In the genomic region with DNA sequence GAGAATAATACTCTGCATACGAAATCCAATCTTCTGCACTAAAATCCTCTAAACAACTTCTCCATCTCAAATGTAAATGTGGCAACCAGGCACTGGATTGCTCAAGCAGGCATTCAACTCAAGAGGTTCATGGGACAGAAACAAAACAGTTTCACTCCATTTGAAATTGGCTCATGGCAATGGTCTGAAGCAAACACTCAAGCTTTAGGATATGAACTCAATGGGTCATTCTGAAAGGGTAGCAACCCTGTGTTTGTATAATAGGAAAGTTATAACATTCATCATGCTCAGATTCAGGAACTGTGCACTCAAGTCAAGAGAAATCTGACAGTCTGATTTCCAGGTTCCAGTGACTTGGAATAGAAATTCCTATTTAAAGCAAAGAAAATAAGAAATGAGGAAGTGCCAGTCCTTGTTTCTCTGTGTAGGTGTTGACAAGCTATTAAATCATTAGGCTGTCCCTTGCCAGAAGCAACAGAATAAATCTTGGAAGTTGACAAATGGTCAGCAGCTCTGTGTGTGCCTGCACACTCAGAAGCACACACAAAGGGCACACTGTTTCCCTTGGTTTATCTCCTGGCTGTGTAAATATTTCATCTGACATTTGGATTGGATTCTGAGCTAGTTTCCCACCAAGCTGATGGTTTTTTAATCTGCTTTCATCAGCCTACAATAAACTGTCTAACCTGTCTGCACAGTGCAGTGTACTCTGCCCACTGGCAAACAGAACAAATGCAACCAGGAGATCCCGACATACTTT, we compare ENCODE assay signal across 14 cellular contexts.
A peak's percentile ranks its signal among the peaks of the same experiment; 100 is the strongest.
DNase-seq lines count a peak whose midpoint lies in the region; ATAC-seq and TF ChIP-seq lines count a peak whose summit lies in the region.
"Had no signal": no experiment of that assay in that cellular context is flagged by ENCODE, and none has a peak within 500 bp of the region (broad histone marks: within the 10 kb centered on the region; RNA-seq: fewer than 3 reads in every experiment).

No MANE protein-coding gene starts in this region.

- H3K4me2 ChIP-seq in Loucy (ENCODE audit: low read depth, low read length, poor library complexity, severe bottlenecking), result peak overlapping the region; percentile 36

- TF ChIP-seq CTCF in C4-2B (conservative IDR thresholded peaks at IDR 0.05) (no peak), Loucy (conservative IDR thresholded peaks at IDR 0.05; ENCODE audit: low read length) (no peak), brain (conservative IDR thresholded peaks at IDR 0.05) (no peak), right lobe of liver (IDR thresholded peaks at IDR 0.05) (no peak), dorsolateral prefrontal cortex (IDR thresholded peaks at IDR 0.05 in 54 of 56, conservative IDR thresholded peaks at IDR 0.05 in 2 of 56; ENCODE audit: low read depth in 1 of 56, partially characterized antibody in 56 of 56) (no peak)

- H3K4me3 ChIP-seq in Loucy (ENCODE audit: low read length, poor library complexity, severe bottlenecking) (no peak overlapping the region), right lobe of liver (no peak overlapping the region), dorsolateral prefrontal cortex (no peak overlapping the region)

- peak overlapping the region in 3 of 5 experiments; percentile 1 to 85 (median 80) for H3K27ac Mint-ChIP-seq in brain
- no peak overlapping the region for H3K27ac Mint-ChIP-seq in stimulated activated effector memory CD8-positive, alpha-beta T cell treated with anti-CD3 and anti-CD28 coated beads, Interleukin-12 subunit alpha, Interleukin-12 subunit beta, amount 100 ng/mL, for 72 hours
- H3K27ac Mint-ChIP-seq: memory B cell had no signal

- ATAC-seq in right lobe of liver (peak; percentile 33 to 75 (median 60)), HG02970 (IDR thresholded peaks at IDR 0.05; ENCODE audit: low FRiP score, unreplicated experiment) (no peak)
- no peak for ATAC-seq in stimulated activated effector memory CD8-positive, alpha-beta T cell treated with anti-CD3 and anti-CD28 coated beads, Interleukin-12 subunit alpha, Interleukin-12 subunit beta, amount 100 ng/mL, for 72 hours

- H3K27me3 Mint-ChIP-seq in brain, result no peaks in the 10 kb centered on the region
- H3K27me3 Mint-ChIP-seq: memory B cell had no signal

- H4K20me1 ChIP-seq in Loucy (ENCODE audit: insufficient read depth, low read length, poor library complexity, severe bottlenecking), result no peaks in the 10 kb centered on the region

- peaks cover 17% of the 10 kb centered on the region for H3K4me1 Mint-ChIP-seq in brain
- H3K4me1 Mint-ChIP-seq in stimulated activated effector memory CD8-positive, alpha-beta T cell treated with anti-CD3 and anti-CD28 coated beads, Interleukin-12 subunit alpha, Interleukin-12 subunit beta, amount 100 ng/mL, for 72 hours, result no peaks in the 10 kb centered on the region

- no peaks in the 10 kb centered on the region for H3K36me3 ChIP-seq in Loucy (ENCODE audit: insufficient read depth, low read length)
- H3K36me3 ChIP-seq in right lobe of liver, result no peaks in the 10 kb centered on the region

- H3K9me3 ChIP-seq in Loucy (ENCODE audit: insufficient read depth, low read depth, low read length), result no peaks in the 10 kb centered on the region
- H3K9me3 ChIP-seq in right lobe of liver, result no peaks in the 10 kb centered on the region

- H3K36me3 Mint-ChIP-seq in brain, result no peaks in the 10 kb centered on the region
- no peaks in the 10 kb centered on the region for H3K36me3 Mint-ChIP-seq in stimulated activated effector memory CD8-positive, alpha-beta T cell treated with anti-CD3 and anti-CD28 coated beads, Interleukin-12 subunit alpha, Interleukin-12 subunit beta, amount 100 ng/mL, for 72 hours

- no peaks in the 10 kb centered on the region for H3K79me2 ChIP-seq in Loucy (ENCODE audit: insufficient read depth, low read length)

- intact Hi-C loops in right lobe of liver (cut with DNase I) (no loop called here), dorsolateral prefrontal cortex (cut with DNase I) (loop anchor here in 1 of 2 donors (5.0 kb wide), 1 partner anchor 74 kb away; the partner anchor contains the start of gene CITED1)

- H3K9me2 ChIP-seq in Loucy (replicated peaks; ENCODE audit: low read depth, low read length), result no peaks in the 10 kb centered on the region

- no peak for TF ChIP-seq POLR2A in right lobe of liver (IDR thresholded peaks at IDR 0.05)

- H3K4me3 Mint-ChIP-seq in brain, result peak overlapping the region in 1 of 5 experiments; percentile 49
- no peak overlapping the region for H3K4me3 Mint-ChIP-seq in stimulated activated effector memory CD8-positive, alpha-beta T cell treated with anti-CD3 and anti-CD28 coated beads, Interleukin-12 subunit alpha, Interleukin-12 subunit beta, amount 100 ng/mL, for 72 hours
- H3K4me3 Mint-ChIP-seq: memory B cell had no signal

- H3K9me3 Mint-ChIP-seq in brain, result no peaks in the 10 kb centered on the region
- H3K9me3 Mint-ChIP-seq in stimulated activated effector memory CD8-positive, alpha-beta T cell treated with anti-CD3 and anti-CD28 coated beads, Interleukin-12 subunit alpha, Interleukin-12 subunit beta, amount 100 ng/mL, for 72 hours, result no peaks in the 10 kb centered on the region
- H3K9me3 Mint-ChIP-seq: memory B cell had no signal

- no peak for DNase-seq in right lobe of liver
- no peak for DNase-seq in OCI-M2 (lab: John Stamatoyannopoulos, UW; ENCODE audit: unreplicated experiment)
- no peak for DNase-seq in stimulated activated effector memory CD8-positive, alpha-beta T cell treated with anti-CD3 and anti-CD28 coated beads, Interleukin-12 subunit alpha, Interleukin-12 subunit beta, amount 100 ng/mL, for 72 hours (ENCODE audit: low spot score in 2 of 2)
- DNase-seq in dorsolateral prefrontal cortex, result no peak
- DNase-seq: activated CD4-positive, CD25-positive, alpha-beta regulatory T cell treated with anti-CD3 and anti-CD28 coated beads, Interleukin-2, amount 50 U/mL, for 72 hours; NCI-H187; occipital lobe; stimulated activated naive CD4-positive, alpha-beta T cell treated with Interleukin-2 at 50 U/mL for 16 hours; SW 1271 had no signal

- H3K27ac ChIP-seq in C4-2B (peak overlapping the region; percentile 51), right lobe of liver (no peak overlapping the region), dorsolateral prefrontal cortex (peak overlapping the region in 7 of 59 donors; percentile 7 to 47 (median 18))

- no peaks in the 10 kb centered on the region for H3F3A ChIP-seq in Loucy (ENCODE audit: low read depth)

- H3K4me1 ChIP-seq in Loucy (ENCODE audit: insufficient read depth, low read length, poor library complexity, severe bottlenecking), result peaks cover 13% of the 10 kb centered on the region
- peaks cover 0 to 12% (median 0%) of the 10 kb centered on the region in 4 donors for H3K4me1 ChIP-seq in right lobe of liver

- 39% methylated on average over 2 of the region's 2 CpGs for WGBS in right lobe of liver (ENCODE audit: insufficient coverage, low coverage, low lambda C conversion rate, missing lambda C conversion rate)

- no peak overlapping the region for H3K9ac ChIP-seq in Loucy (ENCODE audit: low read depth, low read length, poor library complexity, severe bottlenecking)

- no peak overlapping the region for H2AFZ ChIP-seq in Loucy (ENCODE audit: low read length)

- H3K27me3 ChIP-seq in Loucy (ENCODE audit: insufficient read depth, low read length, poor library complexity, severe bottlenecking) (no peaks in the 10 kb centered on the region), right lobe of liver (no peaks in the 10 kb centered on the region), dorsolateral prefrontal cortex (peaks cover 0 to 76% (median 7%) of the 10 kb centered on the region in 45 donors)

Comparison
In these comparisons a context has a peak if more than half of its experiments do, and no peak if none do; other contexts are left out.
1. ATAC-seq: peak in right lobe of liver (4 of 4); none in stimulated activated effector memory CD8-positive, alpha-beta T cell treated with anti-CD3 and anti-CD28 coated beads, Interleukin-12 subunit alpha, Interleukin-12 subunit beta, amount 100 ng/mL, for 72 hours (single experiment) and HG02970 (single experiment).